17 cellular contexts compared by ENCODE assay signal in genomic region chr6:136612666-136613389, GRCh38.
"Had no signal": no experiment of that assay in that cellular context is flagged by ENCODE, and none has a peak within 500 bp of the region (broad histone marks: within the 10 kb centered on the region; RNA-seq: fewer than 3 reads in every experiment).

No MANE protein-coding gene starts in this region.

- H3K4me1 ChIP-seq: breast epithelium had no signal

- H3K4me3 ChIP-seq: breast epithelium, dorsolateral prefrontal cortex, gastroesophageal sphincter, tibial nerve, vagina had no signal

- H3K27ac ChIP-seq: breast epithelium, dorsolateral prefrontal cortex, gastroesophageal sphincter, tibial nerve, vagina had no signal

- H3K36me3 ChIP-seq: breast epithelium, vagina had no signal

- H3K27me3 ChIP-seq: breast epithelium, dorsolateral prefrontal cortex, gastroesophageal sphincter, tibial nerve, vagina had no signal

- ATAC-seq: activated CD4-positive, CD25-positive, alpha-beta regulatory T cell treated with anti-CD3 and anti-CD28 coated beads, Interleukin-2, amount 50 U/mL, for 24 hours; activated naive CD8-positive, alpha-beta T cell treated with anti-CD3 and anti-CD28 coated beads, Interleukin-2, amount 50 U/mL, for 24 hours; activated T-helper 17 cell treated with anti-CD3 and anti-CD28 coated beads, Interleukin-2, amount 50 U/mL, for 72 hours; gastroesophageal sphincter; left lobe of liver; naive thymus-derived CD4-positive, alpha-beta T cell; stimulated activated naive B cell treated with anti-CD40 and anti-IgM and Interleukin-4, amounts not matched to agents 10 μg/mL and 1 μg/mL and 100 μg/mL, for 72 hours had no signal

- H3K9me3 ChIP-seq: breast epithelium, gastroesophageal sphincter, tibial nerve, vagina had no signal

- DNase-seq: activated CD4-positive, alpha-beta T cell treated with anti-CD3 and anti-CD28 coated beads, Interleukin-2, amount 50 U/mL, for 1 hour; activated naive CD4-positive, alpha-beta T cell treated with Interleukin-2 at 50 U/mL for 16 hours; activated naive CD8-positive, alpha-beta T cell treated with anti-CD3 and anti-CD28 coated beads, Interleukin-2, amount 50 U/mL, for 24 hours; aorta; dorsolateral prefrontal cortex; endodermal cell; naive thymus-derived CD4-positive, alpha-beta T cell; stimulated activated CD4-positive, alpha-beta T cell treated with anti-CD3 and anti-CD28 coated beads, Interleukin-15, amount 100 ng/mL, for 24 hours; stimulated activated CD4-positive, alpha-beta T cell treated with anti-CD3 and anti-CD28 coated beads, Interleukin-4, amount 100 ng/mL, for 1 hour; stimulated activated naive B cell treated with anti-CD40 and anti-IgM and Interleukin-4, amounts not matched to agents 10 μg/mL and 1 μg/mL and 100 μg/mL, for 72 hours had no signal
